ENCODE assay signal across 29 cellular contexts in the genomic region with DNA sequence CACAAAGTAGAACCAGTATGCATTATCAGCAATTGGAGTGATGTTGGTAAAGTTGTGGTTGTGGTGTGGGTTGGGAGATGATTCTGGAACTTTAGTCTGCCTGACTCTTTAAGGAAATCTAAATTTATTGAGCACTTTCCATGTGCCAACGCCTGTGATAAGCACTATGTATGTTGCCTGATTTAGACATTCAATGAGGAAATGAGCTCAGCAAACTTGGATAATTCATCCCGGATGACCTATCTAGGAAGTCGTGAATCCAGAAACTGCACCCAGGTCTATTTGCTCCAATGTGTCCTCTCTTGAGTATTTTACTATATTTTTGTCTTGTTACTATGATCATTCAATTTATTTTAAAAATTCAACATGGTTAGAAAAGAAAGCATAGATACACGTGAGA.
"Had no signal": no experiment of that assay in that cellular context is flagged by ENCODE, and none has a peak within 500 bp of the region (broad histone marks: within the 10 kb centered on the region; RNA-seq: fewer than 3 reads in every experiment).

No MANE protein-coding gene starts in this region.

- H3K4me2 ChIP-seq: smooth muscle cell had no signal

- DNase-seq: cerebellar nuclear complex; cortex of kidney; dorsolateral prefrontal cortex; effector CD4-positive, alpha-beta T cell; foreskin melanocyte; glutamatergic neuron; heart right ventricle; hippocampal formation; naive B cell; pancreas; stimulated activated CD4-positive, alpha-beta T cell treated with anti-CD3 and anti-CD28 coated beads, Interleukin-12 subunit alpha, Interleukin-12 subunit beta, amount 100 ng/mL, for 4 hours; stimulated activated CD4-positive, alpha-beta T cell treated with anti-CD3 and anti-CD28 coated beads, Interleukin-1b, Interleukin-23, amount 100 ng/mL, for 48 hours; stimulated activated CD4-positive, alpha-beta T cell treated with anti-CD3 and anti-CD28 coated beads, Interleukin-4, amount 100 ng/mL, for 1 hour; stimulated activated CD8-positive, alpha-beta memory T cell treated with anti-CD3 and anti-CD28 coated beads, Interleukin-4, amount 100 ng/mL, for 48 hours; stimulated activated naive CD4-positive, alpha-beta T cell; stimulated activated naive CD8-positive, alpha-beta T cell treated with anti-CD3 and anti-CD28 coated beads, Interleukin-15, amount 100 ng/mL, for 72 hours; transverse colon had no signal

- H3K9me3 Mint-ChIP-seq: memory B cell; neural crest cell; stimulated activated naive CD8-positive, alpha-beta T cell treated with anti-CD3 and anti-CD28 coated beads, Interleukin-15, amount 100 ng/mL, for 72 hours had no signal

- H3K4me3 ChIP-seq: dorsolateral prefrontal cortex, esophagus muscularis mucosa, heart right ventricle, lung, pancreas, smooth muscle cell, suprapubic skin, transverse colon, vagina had no signal

- ATAC-seq: heart right ventricle; left lobe of liver; natural killer cell treated with Interleukin-12 subunit alpha and Interleukin-12 subunit beta and Interleukin-15 and Interleukin-18, amount 100 ng/mL, for 72 hours; pancreas; sciatic nerve; stimulated activated naive CD8-positive, alpha-beta T cell treated with anti-CD3 and anti-CD28 coated beads, Interleukin-15, amount 100 ng/mL, for 72 hours had no signal

- H3K36me3 ChIP-seq: esophagus muscularis mucosa, heart right ventricle, neutrophil, pancreas, suprapubic skin, transverse colon, vagina had no signal

- H3K4me1 ChIP-seq: transverse colon had no signal

- H3K27ac ChIP-seq: dorsolateral prefrontal cortex, esophagus muscularis mucosa, heart right ventricle, neutrophil, suprapubic skin, transverse colon, vagina had no signal

- H3K9me3 ChIP-seq: esophagus muscularis mucosa, heart right ventricle, neutrophil, pancreas, suprapubic skin, transverse colon, vagina had no signal

- H3K36me3 Mint-ChIP-seq: memory B cell; naive B cell; natural killer cell treated with Interleukin-12 subunit alpha and Interleukin-12 subunit beta and Interleukin-15 and Interleukin-18, amount 100 ng/mL, for 72 hours had no signal

- H3K27ac Mint-ChIP-seq: memory B cell; naive B cell; natural killer cell treated with Interleukin-12 subunit alpha and Interleukin-12 subunit beta and Interleukin-15 and Interleukin-18, amount 100 ng/mL, for 72 hours; stimulated activated naive CD8-positive, alpha-beta T cell treated with anti-CD3 and anti-CD28 coated beads, Interleukin-15, amount 100 ng/mL, for 72 hours had no signal

- H3K27me3 ChIP-seq: dorsolateral prefrontal cortex, esophagus muscularis mucosa, heart right ventricle, neutrophil, pancreas, suprapubic skin, transverse colon, vagina had no signal

- H3K4me1 Mint-ChIP-seq: memory B cell; naive B cell; neural crest cell; stimulated activated naive CD8-positive, alpha-beta T cell treated with anti-CD3 and anti-CD28 coated beads, Interleukin-15, amount 100 ng/mL, for 72 hours had no signal

- H3K27me3 Mint-ChIP-seq: memory B cell; naive B cell; natural killer cell treated with Interleukin-12 subunit alpha and Interleukin-12 subunit beta and Interleukin-15 and Interleukin-18, amount 100 ng/mL, for 72 hours; stimulated activated naive CD8-positive, alpha-beta T cell treated with anti-CD3 and anti-CD28 coated beads, Interleukin-15, amount 100 ng/mL, for 72 hours had no signal

- FAIRE-seq: islet of Langerhans, pancreas had no signal

- H3K4me3 Mint-ChIP-seq: memory B cell; naive B cell; natural killer cell treated with Interleukin-12 subunit alpha and Interleukin-12 subunit beta and Interleukin-15 and Interleukin-18, amount 100 ng/mL, for 72 hours; neural crest cell; stimulated activated naive CD8-positive, alpha-beta T cell treated with anti-CD3 and anti-CD28 coated beads, Interleukin-15, amount 100 ng/mL, for 72 hours had no signal
